In the genomic region with DNA sequence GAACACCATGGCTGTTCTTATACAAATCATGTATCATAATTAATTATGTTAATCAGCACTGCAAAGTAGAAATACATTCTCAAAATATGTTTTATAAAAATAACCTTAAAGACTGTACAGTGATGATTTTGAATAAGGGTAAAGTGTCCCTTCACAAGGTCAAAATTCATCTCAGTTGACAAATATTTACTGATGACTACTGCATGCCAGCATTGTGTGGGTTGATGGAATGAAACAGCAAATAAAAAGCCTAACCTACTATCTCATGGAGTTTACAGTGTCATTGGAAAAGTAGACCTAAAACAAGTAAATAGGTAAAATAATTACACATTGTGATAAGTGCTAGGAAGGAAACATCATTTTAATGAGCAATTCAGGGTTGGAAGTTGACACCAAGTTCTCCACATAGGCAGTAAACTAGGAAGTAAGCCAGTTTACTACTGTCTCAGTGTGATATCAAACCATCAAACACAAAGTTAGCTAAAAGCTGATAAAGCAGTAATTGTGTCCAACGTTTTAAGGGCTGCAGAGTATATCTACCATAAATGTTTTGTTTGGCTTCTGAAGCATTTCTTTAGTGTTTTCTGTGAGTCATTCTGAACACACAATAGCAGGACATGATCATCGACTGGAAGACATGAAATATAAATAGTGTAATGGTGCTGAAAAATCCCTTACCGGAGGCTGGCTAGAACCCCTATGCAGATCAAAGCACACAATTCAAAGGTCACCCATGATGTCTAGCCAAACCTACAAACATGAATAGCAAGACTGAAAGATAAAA, we compare ENCODE assay signal across 1 cellular context.
A peak's percentile ranks its signal among the peaks of the same experiment; 100 is the strongest.
TF ChIP-seq lines count a peak whose summit lies in the region.

No MANE protein-coding gene starts in this region.

TF ChIP-seq in HepG2, 621 proteins besides CTCF, POLR2A, EP300 and RAD21 (continues in another document):
- TF ChIP-seq, protein P1, sequence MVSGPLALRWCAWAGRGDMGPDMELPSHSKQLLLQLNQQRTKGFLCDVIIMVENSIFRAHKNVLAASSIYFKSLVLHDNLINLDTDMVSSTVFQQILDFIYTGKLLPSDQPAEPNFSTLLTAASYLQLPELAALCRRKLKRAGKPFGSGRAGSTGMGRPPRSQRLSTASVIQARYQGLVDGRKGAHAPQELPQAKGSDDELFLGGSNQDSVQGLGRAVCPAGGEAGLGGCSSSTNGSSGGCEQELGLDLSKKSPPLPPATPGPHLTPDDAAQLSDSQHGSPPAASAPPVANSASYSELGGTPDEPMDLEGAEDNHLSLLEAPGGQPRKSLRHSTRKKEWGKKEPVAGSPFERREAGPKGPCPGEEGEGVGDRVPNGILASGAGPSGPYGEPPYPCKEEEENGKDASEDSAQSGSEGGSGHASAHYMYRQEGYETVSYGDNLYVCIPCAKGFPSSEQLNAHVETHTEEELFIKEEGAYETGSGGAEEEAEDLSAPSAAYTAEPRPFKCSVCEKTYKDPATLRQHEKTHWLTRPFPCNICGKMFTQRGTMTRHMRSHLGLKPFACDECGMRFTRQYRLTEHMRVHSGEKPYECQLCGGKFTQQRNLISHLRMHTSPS (CRISPR knock-in tag; IDR thresholded peaks at IDR 0.05; ENCODE audit: low read depth): no peak
- TF ChIP-seq, protein P2, sequence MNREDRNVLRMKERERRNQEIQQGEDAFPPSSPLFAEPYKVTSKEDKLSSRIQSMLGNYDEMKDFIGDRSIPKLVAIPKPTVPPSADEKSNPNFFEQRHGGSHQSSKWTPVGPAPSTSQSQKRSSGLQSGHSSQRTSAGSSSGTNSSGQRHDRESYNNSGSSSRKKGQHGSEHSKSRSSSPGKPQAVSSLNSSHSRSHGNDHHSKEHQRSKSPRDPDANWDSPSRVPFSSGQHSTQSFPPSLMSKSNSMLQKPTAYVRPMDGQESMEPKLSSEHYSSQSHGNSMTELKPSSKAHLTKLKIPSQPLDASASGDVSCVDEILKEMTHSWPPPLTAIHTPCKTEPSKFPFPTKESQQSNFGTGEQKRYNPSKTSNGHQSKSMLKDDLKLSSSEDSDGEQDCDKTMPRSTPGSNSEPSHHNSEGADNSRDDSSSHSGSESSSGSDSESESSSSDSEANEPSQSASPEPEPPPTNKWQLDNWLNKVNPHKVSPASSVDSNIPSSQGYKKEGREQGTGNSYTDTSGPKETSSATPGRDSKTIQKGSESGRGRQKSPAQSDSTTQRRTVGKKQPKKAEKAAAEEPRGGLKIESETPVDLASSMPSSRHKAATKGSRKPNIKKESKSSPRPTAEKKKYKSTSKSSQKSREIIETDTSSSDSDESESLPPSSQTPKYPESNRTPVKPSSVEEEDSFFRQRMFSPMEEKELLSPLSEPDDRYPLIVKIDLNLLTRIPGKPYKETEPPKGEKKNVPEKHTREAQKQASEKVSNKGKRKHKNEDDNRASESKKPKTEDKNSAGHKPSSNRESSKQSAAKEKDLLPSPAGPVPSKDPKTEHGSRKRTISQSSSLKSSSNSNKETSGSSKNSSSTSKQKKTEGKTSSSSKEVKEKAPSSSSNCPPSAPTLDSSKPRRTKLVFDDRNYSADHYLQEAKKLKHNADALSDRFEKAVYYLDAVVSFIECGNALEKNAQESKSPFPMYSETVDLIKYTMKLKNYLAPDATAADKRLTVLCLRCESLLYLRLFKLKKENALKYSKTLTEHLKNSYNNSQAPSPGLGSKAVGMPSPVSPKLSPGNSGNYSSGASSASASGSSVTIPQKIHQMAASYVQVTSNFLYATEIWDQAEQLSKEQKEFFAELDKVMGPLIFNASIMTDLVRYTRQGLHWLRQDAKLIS (CRISPR knock-in tag; IDR thresholded peaks at IDR 0.05): no peak
- TF ChIP-seq NR2F2 (IDR thresholded peaks at IDR 0.05; ENCODE audit: borderline replicate concordance, low read depth): 0 out of 2 replicates have a peak, but pooled peaks have one; percentile 47
- TF ChIP-seq, protein P3, sequence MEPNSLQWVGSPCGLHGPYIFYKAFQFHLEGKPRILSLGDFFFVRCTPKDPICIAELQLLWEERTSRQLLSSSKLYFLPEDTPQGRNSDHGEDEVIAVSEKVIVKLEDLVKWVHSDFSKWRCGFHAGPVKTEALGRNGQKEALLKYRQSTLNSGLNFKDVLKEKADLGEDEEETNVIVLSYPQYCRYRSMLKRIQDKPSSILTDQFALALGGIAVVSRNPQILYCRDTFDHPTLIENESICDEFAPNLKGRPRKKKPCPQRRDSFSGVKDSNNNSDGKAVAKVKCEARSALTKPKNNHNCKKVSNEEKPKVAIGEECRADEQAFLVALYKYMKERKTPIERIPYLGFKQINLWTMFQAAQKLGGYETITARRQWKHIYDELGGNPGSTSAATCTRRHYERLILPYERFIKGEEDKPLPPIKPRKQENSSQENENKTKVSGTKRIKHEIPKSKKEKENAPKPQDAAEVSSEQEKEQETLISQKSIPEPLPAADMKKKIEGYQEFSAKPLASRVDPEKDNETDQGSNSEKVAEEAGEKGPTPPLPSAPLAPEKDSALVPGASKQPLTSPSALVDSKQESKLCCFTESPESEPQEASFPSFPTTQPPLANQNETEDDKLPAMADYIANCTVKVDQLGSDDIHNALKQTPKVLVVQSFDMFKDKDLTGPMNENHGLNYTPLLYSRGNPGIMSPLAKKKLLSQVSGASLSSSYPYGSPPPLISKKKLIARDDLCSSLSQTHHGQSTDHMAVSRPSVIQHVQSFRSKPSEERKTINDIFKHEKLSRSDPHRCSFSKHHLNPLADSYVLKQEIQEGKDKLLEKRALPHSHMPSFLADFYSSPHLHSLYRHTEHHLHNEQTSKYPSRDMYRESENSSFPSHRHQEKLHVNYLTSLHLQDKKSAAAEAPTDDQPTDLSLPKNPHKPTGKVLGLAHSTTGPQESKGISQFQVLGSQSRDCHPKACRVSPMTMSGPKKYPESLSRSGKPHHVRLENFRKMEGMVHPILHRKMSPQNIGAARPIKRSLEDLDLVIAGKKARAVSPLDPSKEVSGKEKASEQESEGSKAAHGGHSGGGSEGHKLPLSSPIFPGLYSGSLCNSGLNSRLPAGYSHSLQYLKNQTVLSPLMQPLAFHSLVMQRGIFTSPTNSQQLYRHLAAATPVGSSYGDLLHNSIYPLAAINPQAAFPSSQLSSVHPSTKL (CRISPR knock-in tag; IDR thresholded peaks at IDR 0.05): peak; percentile 75; the same call in 1 of the 2 replicates
- TF ChIP-seq NFKB2 (CRISPR knock-in tag; IDR thresholded peaks at IDR 0.05; ENCODE audit: borderline replicate concordance): no peak
- TF ChIP-seq, protein P4, sequence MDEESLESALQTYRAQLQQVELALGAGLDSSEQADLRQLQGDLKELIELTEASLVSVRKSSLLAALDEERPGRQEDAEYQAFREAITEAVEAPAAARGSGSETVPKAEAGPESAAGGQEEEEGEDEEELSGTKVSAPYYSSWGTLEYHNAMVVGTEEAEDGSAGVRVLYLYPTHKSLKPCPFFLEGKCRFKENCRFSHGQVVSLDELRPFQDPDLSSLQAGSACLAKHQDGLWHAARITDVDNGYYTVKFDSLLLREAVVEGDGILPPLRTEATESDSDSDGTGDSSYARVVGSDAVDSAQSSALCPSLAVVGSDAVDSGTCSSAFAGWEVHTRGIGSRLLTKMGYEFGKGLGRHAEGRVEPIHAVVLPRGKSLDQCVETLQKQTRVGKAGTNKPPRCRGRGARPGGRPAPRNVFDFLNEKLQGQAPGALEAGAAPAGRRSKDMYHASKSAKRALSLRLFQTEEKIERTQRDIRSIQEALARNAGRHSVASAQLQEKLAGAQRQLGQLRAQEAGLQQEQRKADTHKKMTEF (CRISPR knock-in tag; IDR thresholded peaks at IDR 0.05): peak; percentile 45; the same call in 1 of the 2 replicates
- TF ChIP-seq, protein P5, sequence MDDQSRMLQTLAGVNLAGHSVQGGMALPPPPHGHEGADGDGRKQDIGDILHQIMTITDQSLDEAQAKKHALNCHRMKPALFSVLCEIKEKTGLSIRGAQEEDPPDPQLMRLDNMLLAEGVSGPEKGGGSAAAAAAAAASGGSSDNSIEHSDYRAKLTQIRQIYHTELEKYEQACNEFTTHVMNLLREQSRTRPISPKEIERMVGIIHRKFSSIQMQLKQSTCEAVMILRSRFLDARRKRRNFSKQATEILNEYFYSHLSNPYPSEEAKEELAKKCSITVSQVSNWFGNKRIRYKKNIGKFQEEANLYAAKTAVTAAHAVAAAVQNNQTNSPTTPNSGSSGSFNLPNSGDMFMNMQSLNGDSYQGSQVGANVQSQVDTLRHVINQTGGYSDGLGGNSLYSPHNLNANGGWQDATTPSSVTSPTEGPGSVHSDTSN (CRISPR knock-in tag; IDR thresholded peaks at IDR 0.05; ENCODE audit: borderline replicate concordance): no peak
- TF ChIP-seq ZSCAN12 (CRISPR knock-in tag; IDR thresholded peaks at IDR 0.05): no peak
- TF ChIP-seq ZNF296 (CRISPR knock-in tag; conservative IDR thresholded peaks at IDR 0.05): no peak
- no peak for TF ChIP-seq SATB2 (CRISPR knock-in tag; IDR thresholded peaks at IDR 0.05)
- TF ChIP-seq, protein P6, sequence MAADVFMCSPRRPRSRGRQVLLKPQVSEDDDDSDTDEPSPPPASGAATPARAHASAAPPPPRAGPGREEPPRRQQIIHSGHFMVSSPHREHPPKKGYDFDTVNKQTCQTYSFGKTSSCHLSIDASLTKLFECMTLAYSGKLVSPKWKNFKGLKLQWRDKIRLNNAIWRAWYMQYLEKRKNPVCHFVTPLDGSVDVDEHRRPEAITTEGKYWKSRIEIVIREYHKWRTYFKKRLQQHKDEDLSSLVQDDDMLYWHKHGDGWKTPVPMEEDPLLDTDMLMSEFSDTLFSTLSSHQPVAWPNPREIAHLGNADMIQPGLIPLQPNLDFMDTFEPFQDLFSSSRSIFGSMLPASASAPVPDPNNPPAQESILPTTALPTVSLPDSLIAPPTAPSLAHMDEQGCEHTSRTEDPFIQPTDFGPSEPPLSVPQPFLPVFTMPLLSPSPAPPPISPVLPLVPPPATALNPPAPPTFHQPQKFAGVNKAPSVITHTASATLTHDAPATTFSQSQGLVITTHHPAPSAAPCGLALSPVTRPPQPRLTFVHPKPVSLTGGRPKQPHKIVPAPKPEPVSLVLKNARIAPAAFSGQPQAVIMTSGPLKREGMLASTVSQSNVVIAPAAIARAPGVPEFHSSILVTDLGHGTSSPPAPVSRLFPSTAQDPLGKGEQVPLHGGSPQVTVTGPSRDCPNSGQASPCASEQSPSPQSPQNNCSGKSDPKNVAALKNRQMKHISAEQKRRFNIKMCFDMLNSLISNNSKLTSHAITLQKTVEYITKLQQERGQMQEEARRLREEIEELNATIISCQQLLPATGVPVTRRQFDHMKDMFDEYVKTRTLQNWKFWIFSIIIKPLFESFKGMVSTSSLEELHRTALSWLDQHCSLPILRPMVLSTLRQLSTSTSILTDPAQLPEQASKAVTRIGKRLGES (CRISPR knock-in tag; IDR thresholded peaks at IDR 0.05; ENCODE audit: borderline replicate concordance): no peak
- TF ChIP-seq SALL2 (CRISPR knock-in tag; IDR thresholded peaks at IDR 0.05): no peak
- no peak for TF ChIP-seq ZNF382 (CRISPR knock-in tag; IDR thresholded peaks at IDR 0.05; ENCODE audit: borderline replicate concordance)
- 0 out of 2 replicates have a peak, but pooled peaks have one; percentile 27 for TF ChIP-seq EHMT2 (IDR thresholded peaks at IDR 0.05; ENCODE audit: borderline replicate concordance, low read depth, low read length)
- TF ChIP-seq, protein P7, sequence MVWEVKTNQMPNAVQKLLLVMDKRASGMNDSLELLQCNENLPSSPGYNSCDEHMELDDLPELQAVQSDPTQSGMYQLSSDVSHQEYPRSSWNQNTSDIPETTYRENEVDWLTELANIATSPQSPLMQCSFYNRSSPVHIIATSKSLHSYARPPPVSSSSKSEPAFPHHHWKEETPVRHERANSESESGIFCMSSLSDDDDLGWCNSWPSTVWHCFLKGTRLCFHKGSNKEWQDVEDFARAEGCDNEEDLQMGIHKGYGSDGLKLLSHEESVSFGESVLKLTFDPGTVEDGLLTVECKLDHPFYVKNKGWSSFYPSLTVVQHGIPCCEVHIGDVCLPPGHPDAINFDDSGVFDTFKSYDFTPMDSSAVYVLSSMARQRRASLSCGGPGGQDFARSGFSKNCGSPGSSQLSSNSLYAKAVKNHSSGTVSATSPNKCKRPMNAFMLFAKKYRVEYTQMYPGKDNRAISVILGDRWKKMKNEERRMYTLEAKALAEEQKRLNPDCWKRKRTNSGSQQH (CRISPR knock-in tag; IDR thresholded peaks at IDR 0.05; ENCODE audit: low read depth): no peak
- TF ChIP-seq ZFP90 (CRISPR knock-in tag; IDR thresholded peaks at IDR 0.05; ENCODE audit: borderline replicate concordance): no peak
- peak; percentile 51; the same call in 1 of the 2 replicates for TF ChIP-seq SALL1 (CRISPR knock-in tag; IDR thresholded peaks at IDR 0.05)
- no peak for TF ChIP-seq MTF1 (CRISPR knock-in tag; IDR thresholded peaks at IDR 0.05)
- no peak for TF ChIP-seq TOPORS (CRISPR knock-in tag; IDR thresholded peaks at IDR 0.05)
- no peak for TF ChIP-seq ZNF550 (CRISPR knock-in tag; IDR thresholded peaks at IDR 0.05; ENCODE audit: borderline replicate concordance)
- TF ChIP-seq FOXC1 (CRISPR knock-in tag; IDR thresholded peaks at IDR 0.05; ENCODE audit: borderline replicate concordance): no peak
- TF ChIP-seq RFX3 (CRISPR knock-in tag; IDR thresholded peaks at IDR 0.05): no peak
- TF ChIP-seq BHLHE40 (IDR thresholded peaks at IDR 0.05; ENCODE audit: low read length): no peak
- TF ChIP-seq, protein P8, sequence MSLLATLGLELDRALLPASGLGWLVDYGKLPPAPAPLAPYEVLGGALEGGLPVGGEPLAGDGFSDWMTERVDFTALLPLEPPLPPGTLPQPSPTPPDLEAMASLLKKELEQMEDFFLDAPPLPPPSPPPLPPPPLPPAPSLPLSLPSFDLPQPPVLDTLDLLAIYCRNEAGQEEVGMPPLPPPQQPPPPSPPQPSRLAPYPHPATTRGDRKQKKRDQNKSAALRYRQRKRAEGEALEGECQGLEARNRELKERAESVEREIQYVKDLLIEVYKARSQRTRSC (CRISPR knock-in tag; IDR thresholded peaks at IDR 0.05; ENCODE audit: low read depth): no peak
- peak; percentile 78 for TF ChIP-seq NCOA2 (CRISPR knock-in tag; IDR thresholded peaks at IDR 0.05)
- no peak for TF ChIP-seq NFKBIZ (CRISPR knock-in tag; IDR thresholded peaks at IDR 0.05)
- no peak for TF ChIP-seq ZNF629 (CRISPR knock-in tag; conservative IDR thresholded peaks at IDR 0.05)
- no peak for TF ChIP-seq PHF21A (CRISPR knock-in tag; IDR thresholded peaks at IDR 0.05)
- no peak for TF ChIP-seq RCOR2 (CRISPR knock-in tag; IDR thresholded peaks at IDR 0.05)
- no peak for TF ChIP-seq ZFP1 (CRISPR knock-in tag; IDR thresholded peaks at IDR 0.05)
- no peak for TF ChIP-seq THYN1 (CRISPR knock-in tag; IDR thresholded peaks at IDR 0.05; ENCODE audit: borderline replicate concordance, low read depth)
- TF ChIP-seq, protein P9, sequence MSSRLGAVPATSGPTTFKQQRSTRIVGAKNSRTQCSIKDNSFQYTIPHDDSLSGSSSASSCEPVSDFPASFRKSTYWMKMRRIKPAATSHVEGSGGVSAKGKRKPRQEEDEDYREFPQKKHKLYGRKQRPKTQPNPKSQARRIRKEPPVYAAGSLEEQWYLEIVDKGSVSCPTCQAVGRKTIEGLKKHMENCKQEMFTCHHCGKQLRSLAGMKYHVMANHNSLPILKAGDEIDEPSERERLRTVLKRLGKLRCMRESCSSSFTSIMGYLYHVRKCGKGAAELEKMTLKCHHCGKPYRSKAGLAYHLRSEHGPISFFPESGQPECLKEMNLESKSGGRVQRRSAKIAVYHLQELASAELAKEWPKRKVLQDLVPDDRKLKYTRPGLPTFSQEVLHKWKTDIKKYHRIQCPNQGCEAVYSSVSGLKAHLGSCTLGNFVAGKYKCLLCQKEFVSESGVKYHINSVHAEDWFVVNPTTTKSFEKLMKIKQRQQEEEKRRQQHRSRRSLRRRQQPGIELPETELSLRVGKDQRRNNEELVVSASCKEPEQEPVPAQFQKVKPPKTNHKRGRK (CRISPR knock-in tag; IDR thresholded peaks at IDR 0.05): no peak
- TF ChIP-seq ZNF660 (CRISPR knock-in tag; IDR thresholded peaks at IDR 0.05; ENCODE audit: borderline replicate concordance, low read depth): no peak
